In the genomic region with DNA sequence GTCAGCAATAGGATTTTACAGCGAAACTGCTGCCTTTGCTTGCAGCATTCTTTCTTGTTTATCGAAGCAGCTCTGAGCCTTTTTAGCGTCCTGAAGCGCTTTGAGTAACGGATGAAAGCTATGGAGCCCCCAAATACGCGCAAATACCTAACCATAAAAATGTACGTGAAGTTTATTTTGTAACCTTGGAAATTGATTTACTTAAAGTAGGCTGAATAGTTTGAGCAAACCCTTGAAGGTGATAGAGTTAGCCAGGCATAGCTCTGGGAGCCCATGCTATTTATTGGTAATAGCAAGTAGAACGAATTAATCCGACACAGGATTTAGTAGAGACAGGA, we compare ENCODE assay signal across 8 cellular contexts. TPM values are rescaled to one million over a fixed set of nuclear protein-coding genes. Genes with fewer than 3 reads are reported as not detected.
A peak's percentile ranks its signal among the peaks of the same experiment; 100 is the strongest.
DNase-seq lines count a peak whose midpoint lies in the region; ATAC-seq and TF ChIP-seq lines count a peak whose summit lies in the region.

No MANE protein-coding gene starts in this region.

- TF ChIP-seq CTCF in BJ (IDR thresholded peaks at IDR 0.05; ENCODE audit: insufficient read depth, low read depth, low read length) (no peak), PC-9 (conservative IDR thresholded peaks at IDR 0.05) (no peak), ovary (IDR thresholded peaks at IDR 0.05) (no peak)

- WGBS in ovary, 3 donors, result 3 to 8% (median 7%) methylated on average over 10 of the region's 10 CpGs

- no peaks in the 10 kb centered on the region for H3K9me2 ChIP-seq in PC-9 (ENCODE audit: insufficient read depth)

- H3K9me3 ChIP-seq in PC-9 (ENCODE audit: insufficient read depth, low read depth) (no peaks in the 10 kb centered on the region), ovary (no peaks in the 10 kb centered on the region)

- TF ChIP-seq EP300 in ovary (IDR thresholded peaks at IDR 0.05), result no peak

- H3K27ac ChIP-seq in PC-9 (no peak overlapping the region), ovary (peak overlapping the region; percentile 62 to 73)

- H4K20me1 ChIP-seq in PC-9 (ENCODE audit: insufficient read depth), result no peaks in the 10 kb centered on the region

- intact Hi-C loops in PC-9 (cut with micrococcal nuclease; ENCODE audit: unreplicated experiment) (no loop called here), ovary (cut with DNase I) (no loop called here)

- H3K4me3 ChIP-seq in BJ (ENCODE audit: low read depth, low read length) (peak overlapping the region; percentile 40), PC-9 (peak overlapping the region; percentile 46; the same call in 1 of the 2 replicates), ovary (peak overlapping the region; percentile 43)

- H2AFZ ChIP-seq in PC-9, result peak overlapping the region; percentile 62

- POLR2A ChIA-PET in BJ (lab: Charles Lee) (no interaction called here), PC-9 (lab: Charles Lee; ENCODE audit: unreplicated experiment) (interaction anchor here (0.6 kb wide), 1 partner anchor 373 kb away, joined by 4 read pairs; no protein-coding TSS in a partner anchor)

- DNase-seq in BJ (ENCODE audit: low read depth) (no peak), PC-9 (no peak), fibroblast of peridontal ligament (ENCODE audit: extremely low read depth) (peak; percentile 28), ovary (no peak), COLO829 (ENCODE audit: low spot score) (no peak)
- DNase-seq in stimulated activated CD4-positive, alpha-beta T cell treated with anti-CD3 and anti-CD28 coated beads, Interleukin-4, amount 100 ng/mL, for 4 hours, result no peak

- H3F3A ChIP-seq in PC-9 (ENCODE audit: insufficient read depth, low read depth), result no peaks in the 10 kb centered on the region

- H3K27me3 ChIP-seq in BJ (ENCODE audit: control insufficient read depth, insufficient read depth, low read length) (no peaks in the 10 kb centered on the region), PC-9 (ENCODE audit: insufficient read depth, low read depth) (no peaks in the 10 kb centered on the region), ovary (no peaks in the 10 kb centered on the region)

- no peak for TF ChIP-seq POLR2A in ovary (IDR thresholded peaks at IDR 0.05)

- BruUV-seq in PC-9 (replicated peaks; lab: Mats Ljungman, UMichigan), result no TSS peak

- H3K4me1 ChIP-seq in PC-9 (replicated peaks; ENCODE audit: insufficient read depth), result 0 out of 2 replicates have a peak, but pooled peaks cover 7% of the 10 kb centered on the region
- H3K4me1 ChIP-seq in ovary (ENCODE audit: insufficient read depth), result peaks cover 6% of the 10 kb centered on the region

- ATAC-seq in GM18873 (IDR thresholded peaks at IDR 0.05; ENCODE audit: low FRiP score, unreplicated experiment), result no peak
- no peak for ATAC-seq in HG02885 (IDR thresholded peaks at IDR 0.05; ENCODE audit: poor library complexity, unreplicated experiment)

- peak overlapping the region; percentile 68 for H3K4me2 ChIP-seq in PC-9

- H3K36me3 ChIP-seq in BJ (ENCODE audit: control insufficient read depth, insufficient read depth, low read length) (no peaks in the 10 kb centered on the region), PC-9 (ENCODE audit: low read depth) (no peaks in the 10 kb centered on the region), ovary (no peaks in the 10 kb centered on the region)

- CTCF ChIA-PET in BJ (lab: Yijun Ruan, JAX), result interaction anchor here (1.0 kb wide), 1 partner anchor 248 kb away, joined by 3 read pairs; no protein-coding TSS in a partner anchor
- CTCF ChIA-PET in PC-9 (lab: Charles Lee), result no interaction called here

- H3K79me2 ChIP-seq in PC-9 (ENCODE audit: low read depth), result no peaks in the 10 kb centered on the region

RNA-seq across cellular contexts. Expression of a gene that starts 0.2 kb away (rescaled TPM):
- polyA plus RNA-seq in BJ (2011; rRNA removed) (not detected in 2 replicates), ovary (10 to 100 TPM in 1 of 2 donors, 1 to 10 TPM in 1; 4.5 to 10.5 TPM)
- polyA minus RNA-seq in BJ (2011; rRNA and poly(A)+ RNA removed), result not detected in 2 replicates
- total RNA-seq in PC-9 (2021) (0.20 and 0.24 TPM in 2 replicates), ovary (10 to 100 TPM in 5 of 7 donors, 1 to 10 TPM in 2; 9.4 to 39.0 (median 12.1) TPM)

RNA-seq across cellular contexts. Expression of a gene that starts 54.2 kb away (rescaled TPM):
- polyA plus RNA-seq in BJ (2011; rRNA removed) (2.8 and 3.9 TPM in 2 replicates), ovary (10 to 100 TPM; 20.5 to 23.7 TPM)
- polyA minus RNA-seq in BJ (2011; rRNA and poly(A)+ RNA removed), result 3.5 and 5.0 TPM in 2 replicates
- total RNA-seq in PC-9 (2021) (8.6 and 8.8 TPM in 2 replicates), ovary (10 to 100 TPM; 26.3 to 47.1 (median 42.3) TPM)
